In the genomic region with DNA sequence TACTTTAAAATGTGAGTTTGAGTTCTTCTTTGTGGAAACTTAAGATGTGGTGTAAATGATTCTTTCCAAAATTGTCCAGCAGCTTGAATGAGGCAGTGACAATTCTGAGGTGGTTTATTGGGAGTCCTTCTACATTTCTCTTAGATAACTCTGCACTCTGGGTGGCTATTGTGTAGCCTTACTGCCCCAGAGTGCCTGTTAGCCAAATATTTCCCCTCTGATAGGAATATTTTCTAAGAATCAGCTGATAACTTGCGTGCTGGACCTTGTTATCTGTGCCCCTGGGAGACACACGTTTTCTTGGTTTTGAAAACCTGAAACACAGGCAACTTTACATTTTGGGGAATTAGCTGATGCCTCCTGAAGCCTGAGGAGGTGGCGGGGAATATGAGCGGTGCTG, we compare ENCODE assay signal across 25 cellular contexts.
DNase-seq lines count a peak whose midpoint lies in the region; ATAC-seq lines count a peak whose summit lies in the region.
"Had no signal": no experiment of that assay in that cellular context is flagged by ENCODE, and none has a peak within 500 bp of the region (broad histone marks: within the 10 kb centered on the region; RNA-seq: fewer than 3 reads in every experiment).

No MANE protein-coding gene starts in this region.

- DNase-seq in activated naive CD8-positive, alpha-beta T cell treated with anti-CD3 and anti-CD28 coated beads, Interleukin-2, amount 50 U/mL, for 24 hours: no peak
- DNase-seq in T-cell: no peak
- no peak for DNase-seq in central memory CD8-positive, alpha-beta T cell (ENCODE audit: low spot score in 2 of 2)
- no peak for DNase-seq in stimulated activated effector memory CD8-positive, alpha-beta T cell treated with anti-CD3 and anti-CD28 coated beads, Interleukin-12 subunit alpha, Interleukin-12 subunit beta, amount 100 ng/mL, for 72 hours (ENCODE audit: low spot score in 2 of 2)
- DNase-seq in D341Med (ENCODE audit: low spot score): no peak
- DNase-seq: activated CD4-positive, CD25-positive, alpha-beta regulatory T cell; activated naive CD8-positive, alpha-beta T cell treated with anti-CD3 and anti-CD28 coated beads, Interleukin-2, amount 10 ng/mL, durations not matched to agents 7 days and 5 days; caudate nucleus; cortex of kidney; DMS79; effector memory CD4-positive, alpha-beta T cell; kidney; NCI-H146; NCI-H446; NCI-H748 treated with DMSO at 0.1 percent for 48 hours; occipital lobe; Peyer's patch; right lobe of liver; SHP77 treated with DMSO at 0.1 percent for 48 hours; stimulated activated CD8-positive, alpha-beta memory T cell treated with anti-CD3 and anti-CD28 coated beads, Interleukin-4, amount 100 ng/mL, for 48 hours; T-helper 9 cell; thyroid gland had no signal

- CTCF ChIA-PET in T-cell (lab: Charles Lee): interaction anchor here in 1 of 2 donors (1.2 kb wide), 1 partner anchor 114 kb away, joined by 3 read pairs; no protein-coding TSS in a partner anchor

- no peaks in the 10 kb centered on the region for H3K27me3 Mint-ChIP-seq in activated naive CD8-positive, alpha-beta T cell
- H3K27me3 Mint-ChIP-seq in activated naive CD8-positive, alpha-beta T cell treated with anti-CD3 and anti-CD28 coated beads, Interleukin-2, amount 50 U/mL, for 24 hours: no peaks in the 10 kb centered on the region
- H3K27me3 Mint-ChIP-seq in T-cell: no peaks in the 10 kb centered on the region
- H3K27me3 Mint-ChIP-seq in central memory CD8-positive, alpha-beta T cell: no peaks in the 10 kb centered on the region
- H3K27me3 Mint-ChIP-seq: activated naive CD8-positive, alpha-beta T cell treated with anti-CD3 and anti-CD28 coated beads, Interleukin-2, amount 10 ng/mL, durations not matched to agents 7 days and 5 days had no signal

- H3K4me1 Mint-ChIP-seq in activated naive CD8-positive, alpha-beta T cell (ENCODE audit: low read depth): peaks cover 16% of the 10 kb centered on the region
- H3K4me1 Mint-ChIP-seq in activated naive CD8-positive, alpha-beta T cell treated with anti-CD3 and anti-CD28 coated beads, Interleukin-2, amount 50 U/mL, for 24 hours: peaks cover 30% of the 10 kb centered on the region
- H3K4me1 Mint-ChIP-seq in T-cell: peaks cover 22 to 57% (median 53%) of the 10 kb centered on the region in 3 donors
- peaks cover 24% of the 10 kb centered on the region for H3K4me1 Mint-ChIP-seq in central memory CD8-positive, alpha-beta T cell
- H3K4me1 Mint-ChIP-seq in stimulated activated effector memory CD8-positive, alpha-beta T cell treated with anti-CD3 and anti-CD28 coated beads, Interleukin-12 subunit alpha, Interleukin-12 subunit beta, amount 100 ng/mL, for 72 hours: peaks cover 53% of the 10 kb centered on the region

- POLR2A ChIA-PET in T-cell (lab: Charles Lee): interaction anchor here in 1 of 2 donors (0.6 to 1.2 kb wide), 3 partner anchors 11 to 92 kb away, joined by 4 read pairs; no protein-coding TSS in a partner anchor

- H3K4me3 Mint-ChIP-seq in activated naive CD8-positive, alpha-beta T cell: no peak overlapping the region
- no peak overlapping the region for H3K4me3 Mint-ChIP-seq in activated naive CD8-positive, alpha-beta T cell treated with anti-CD3 and anti-CD28 coated beads, Interleukin-2, amount 50 U/mL, for 24 hours
- no peak overlapping the region for H3K4me3 Mint-ChIP-seq in T-cell
- H3K4me3 Mint-ChIP-seq in central memory CD8-positive, alpha-beta T cell: no peak overlapping the region
- H3K4me3 Mint-ChIP-seq in stimulated activated effector memory CD8-positive, alpha-beta T cell treated with anti-CD3 and anti-CD28 coated beads, Interleukin-12 subunit alpha, Interleukin-12 subunit beta, amount 100 ng/mL, for 72 hours: no peak overlapping the region
- H3K4me3 Mint-ChIP-seq: activated naive CD8-positive, alpha-beta T cell treated with anti-CD3 and anti-CD28 coated beads, Interleukin-2, amount 10 ng/mL, durations not matched to agents 7 days and 5 days had no signal

- H3K36me3 Mint-ChIP-seq in activated naive CD8-positive, alpha-beta T cell: no peaks in the 10 kb centered on the region
- peaks cover 10% of the 10 kb centered on the region for H3K36me3 Mint-ChIP-seq in activated naive CD8-positive, alpha-beta T cell treated with anti-CD3 and anti-CD28 coated beads, Interleukin-2, amount 50 U/mL, for 24 hours (ENCODE audit: low read depth)
- peaks cover 20% of the 10 kb centered on the region for H3K36me3 Mint-ChIP-seq in T-cell
- H3K36me3 Mint-ChIP-seq in central memory CD8-positive, alpha-beta T cell (ENCODE audit: insufficient read depth): peaks cover 14% of the 10 kb centered on the region
- peaks cover 56% of the 10 kb centered on the region for H3K36me3 Mint-ChIP-seq in stimulated activated effector memory CD8-positive, alpha-beta T cell treated with anti-CD3 and anti-CD28 coated beads, Interleukin-12 subunit alpha, Interleukin-12 subunit beta, amount 100 ng/mL, for 72 hours

- H3K9me3 Mint-ChIP-seq in activated naive CD8-positive, alpha-beta T cell (ENCODE audit: low read depth): no peaks in the 10 kb centered on the region
- H3K9me3 Mint-ChIP-seq in activated naive CD8-positive, alpha-beta T cell treated with anti-CD3 and anti-CD28 coated beads, Interleukin-2, amount 50 U/mL, for 24 hours: no peaks in the 10 kb centered on the region
- no peaks in the 10 kb centered on the region for H3K9me3 Mint-ChIP-seq in T-cell
- no peaks in the 10 kb centered on the region for H3K9me3 Mint-ChIP-seq in central memory CD8-positive, alpha-beta T cell
- H3K9me3 Mint-ChIP-seq in stimulated activated effector memory CD8-positive, alpha-beta T cell treated with anti-CD3 and anti-CD28 coated beads, Interleukin-12 subunit alpha, Interleukin-12 subunit beta, amount 100 ng/mL, for 72 hours: no peaks in the 10 kb centered on the region
- H3K9me3 Mint-ChIP-seq: activated naive CD8-positive, alpha-beta T cell treated with anti-CD3 and anti-CD28 coated beads, Interleukin-2, amount 10 ng/mL, durations not matched to agents 7 days and 5 days had no signal

- ATAC-seq in activated naive CD8-positive, alpha-beta T cell treated with anti-CD3 and anti-CD28 coated beads, Interleukin-2, amount 50 U/mL, for 24 hours: no peak
- ATAC-seq in T-cell (replicated peaks in 1 of 4) (no peak), GM21515 (IDR thresholded peaks at IDR 0.05; ENCODE audit: unreplicated experiment) (no peak), HG02840 (IDR thresholded peaks at IDR 0.05; ENCODE audit: low FRiP score, unreplicated experiment) (no peak)
- ATAC-seq in central memory CD8-positive, alpha-beta T cell (replicated peaks; ENCODE audit: extremely low read depth, poor library complexity, severe bottlenecking): no peak
- ATAC-seq in stimulated activated effector memory CD8-positive, alpha-beta T cell treated with anti-CD3 and anti-CD28 coated beads, Interleukin-12 subunit alpha, Interleukin-12 subunit beta, amount 100 ng/mL, for 72 hours: no peak
- ATAC-seq: right lobe of liver had no signal

- peak overlapping the region; percentile 61 for H3K27ac Mint-ChIP-seq in activated naive CD8-positive, alpha-beta T cell
- H3K27ac Mint-ChIP-seq in activated naive CD8-positive, alpha-beta T cell treated with anti-CD3 and anti-CD28 coated beads, Interleukin-2, amount 50 U/mL, for 24 hours: no peak overlapping the region
- peak overlapping the region; percentile 53 to 79 for H3K27ac Mint-ChIP-seq in T-cell
- peak overlapping the region; percentile 88 for H3K27ac Mint-ChIP-seq in central memory CD8-positive, alpha-beta T cell (ENCODE audit: low read depth)
- H3K27ac Mint-ChIP-seq in stimulated activated effector memory CD8-positive, alpha-beta T cell treated with anti-CD3 and anti-CD28 coated beads, Interleukin-12 subunit alpha, Interleukin-12 subunit beta, amount 100 ng/mL, for 72 hours: peak overlapping the region; percentile 94
